8 cellular contexts compared by ENCODE assay signal in genomic region chr2:210475726-210476125, GRCh38. TPM values are rescaled to one million over a fixed set of nuclear protein-coding genes. Genes with fewer than 3 reads are reported as not detected.
DNase-seq lines count a peak whose midpoint lies in the region; ATAC-seq and TF ChIP-seq lines count a peak whose summit lies in the region.

No MANE protein-coding gene starts in this region.

- H3K27me3 ChIP-seq in mesenchymal stem cell (ENCODE audit: control insufficient read depth in 1 of 2, insufficient read depth in 1 of 2, low read length in 2 of 2) = no peaks in the 10 kb centered on the region

- H2BK12ac ChIP-seq in mesenchymal stem cell (ENCODE audit: low read length in 2 of 2) = no peak overlapping the region

- no peak overlapping the region for H3K14ac ChIP-seq in mesenchymal stem cell (ENCODE audit: low read length in 2 of 2)

- no peak overlapping the region for H4K91ac ChIP-seq in mesenchymal stem cell (ENCODE audit: low read length)

- H3K4me1 ChIP-seq in mesenchymal stem cell (ENCODE audit: control insufficient read depth, insufficient read depth, low read depth, low read length) = no peaks in the 10 kb centered on the region

- peak overlapping the region; percentile 93 for H3K9ac ChIP-seq in mesenchymal stem cell (ENCODE audit: low read length)

- H3K79me1 ChIP-seq in mesenchymal stem cell (replicated peaks; ENCODE audit: low read length, poor library complexity, severe bottlenecking) = peaks cover 18% of the 10 kb centered on the region

- ATAC-seq in GM21619 (IDR thresholded peaks at IDR 0.05; ENCODE audit: unreplicated experiment) = no peak

- peak overlapping the region; percentile 64 for H3K4me3 ChIP-seq in HFF-Myc (replicated peaks; ENCODE audit: low read depth, low read length)
- H3K4me3 ChIP-seq in astrocyte of the cerebellum (ENCODE audit: low read depth, low read length) = peak overlapping the region; percentile 76
- H3K4me3 ChIP-seq in mesenchymal stem cell (ENCODE audit: insufficient read depth in 1 of 2, low read depth in 1 of 2, low read length in 2 of 2) = peak overlapping the region in 1 of 2 experiments; percentile 90

- no peak overlapping the region for H4K8ac ChIP-seq in mesenchymal stem cell (ENCODE audit: low read length)

- H3K36me3 ChIP-seq in mesenchymal stem cell (ENCODE audit: control insufficient read depth in 1 of 2, insufficient read depth in 2 of 2, low read depth in 1 of 2, low read length in 2 of 2) = peaks cover 12 to 23% of the 10 kb centered on the region in 2 experiments

- H3K27ac ChIP-seq in 22Rv1 (peak overlapping the region; percentile 38), mesenchymal stem cell (ENCODE audit: low read length, poor library complexity, severe bottlenecking) (no peak overlapping the region)

- H3K4me2 ChIP-seq in mesenchymal stem cell (ENCODE audit: low read length, poor library complexity, severe bottlenecking) = peak overlapping the region; percentile 13

- H3K9me3 ChIP-seq in mesenchymal stem cell (ENCODE audit: control insufficient read depth, low read length) = no peaks in the 10 kb centered on the region

- H2AFZ ChIP-seq in mesenchymal stem cell (ENCODE audit: low read depth, low read length) = no peak overlapping the region

- H2BK120ac ChIP-seq in mesenchymal stem cell (ENCODE audit: low read depth, low read length) = no peak overlapping the region

- H2BK15ac ChIP-seq in mesenchymal stem cell (ENCODE audit: low read depth, poor library complexity, severe bottlenecking) = no peak overlapping the region

- no peak overlapping the region for H2AK5ac ChIP-seq in mesenchymal stem cell (ENCODE audit: low read length, severe bottlenecking)

- no peak overlapping the region for H3K4ac ChIP-seq in mesenchymal stem cell (ENCODE audit: low read depth in 1 of 2, low read length in 2 of 2)

- H3K18ac ChIP-seq in mesenchymal stem cell (ENCODE audit: low read depth in 1 of 2, low read length in 2 of 2) = no peak overlapping the region

- no peak for TF ChIP-seq CTCF in 22Rv1 (IDR thresholded peaks at IDR 0.05)
- TF ChIP-seq CTCF in HFF-Myc (IDR thresholded peaks at IDR 0.05; ENCODE audit: low read depth, low read length, missing control alignments) = no peak
- TF ChIP-seq CTCF in astrocyte of the cerebellum (IDR thresholded peaks at IDR 0.05; ENCODE audit: low read depth, low read length, missing control alignments) = no peak

- in situ Hi-C loops in astrocyte of the cerebellum (cut with HindIII; ENCODE audit: low sequenced_read_pairs) = no loop called here

- no peak overlapping the region for H2BK5ac ChIP-seq in mesenchymal stem cell (ENCODE audit: low read depth, low read length, poor library complexity, severe bottlenecking)

- DNase-seq in HFF-Myc (ENCODE audit: extremely low read depth, low read depth) = no peak
- DNase-seq in astrocyte of the cerebellum (ENCODE audit: low read depth) = no peak
- DNase-seq in mesenchymal stem cell = no peak
- DNase-seq in islet precursor cell = no peak
- DNase-seq in Ammon's horn (ENCODE audit: low spot score) = no peak
- DNase-seq in NCI-H2029 treated with DMSO at 0.1 percent for 48 hours (lab: John Stamatoyannopoulos, UW) = no peak

- WGBS in mesenchymal stem cell = 57% methylated on average over 6 of the region's 6 CpGs

- no peak overlapping the region for H3K23ac ChIP-seq in mesenchymal stem cell (ENCODE audit: low read length in 2 of 2)

RNA-seq across cellular contexts. Expression of gene LANCL1, which starts 0.8 kb away (rescaled TPM):
- 29.4 TPM for polyA plus RNA-seq in mesenchymal stem cell (2013, experiment 1 of 2)
- 27.7 TPM for polyA plus RNA-seq in mesenchymal stem cell (2013, experiment 2 of 2)
